In the genomic region with DNA sequence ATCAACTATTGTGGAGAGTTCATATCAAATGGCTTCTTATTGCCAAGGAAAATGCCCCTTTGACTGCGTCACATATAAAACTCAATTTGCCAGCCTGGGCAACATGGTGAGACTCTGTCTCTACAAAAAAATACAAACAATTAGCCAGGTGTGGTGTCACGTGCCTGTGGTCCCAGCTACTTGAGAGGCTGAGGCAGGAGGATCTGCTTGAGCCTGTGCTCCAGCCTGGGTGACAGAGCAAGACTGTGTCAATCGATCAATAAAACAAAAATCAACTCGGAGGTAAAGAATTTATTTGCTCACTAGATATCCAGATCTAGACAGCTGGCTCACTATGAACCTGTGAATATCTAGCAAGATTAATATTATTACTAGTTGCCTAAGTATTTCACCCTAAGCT, we compare ENCODE assay signal across 15 cellular contexts. TPM values are rescaled to one million over a fixed set of nuclear protein-coding genes. Genes with fewer than 3 reads are reported as not detected.
A peak's percentile ranks its signal among the peaks of the same experiment; 100 is the strongest.
DNase-seq lines count a peak whose midpoint lies in the region; ATAC-seq and TF ChIP-seq lines count a peak whose summit lies in the region.
"Had no signal": no experiment of that assay in that cellular context is flagged by ENCODE, and none has a peak within 500 bp of the region (broad histone marks: within the 10 kb centered on the region; RNA-seq: fewer than 3 reads in every experiment).

No MANE protein-coding gene starts in this region.

- H3K36me3 Mint-ChIP-seq in activated CD4-positive, alpha-beta T cell treated with anti-CD3 and anti-CD28 coated beads for 36 hours (ENCODE audit: low read depth) = peaks cover 16% of the 10 kb centered on the region
- peaks cover 23% of the 10 kb centered on the region for H3K36me3 Mint-ChIP-seq in effector memory CD8-positive, alpha-beta T cell (ENCODE audit: insufficient read depth)
- no peaks in the 10 kb centered on the region for H3K36me3 Mint-ChIP-seq in osteocyte (ENCODE audit: unreplicated experiment)

- H2AFZ ChIP-seq in osteoblast (ENCODE audit: low read length) = no peak overlapping the region
- no peak overlapping the region for H2AFZ ChIP-seq in GM23248

- H3K27ac ChIP-seq in Panc1 (ENCODE audit: low read length) (peak overlapping the region; percentile 83; the same call in 1 of the 2 replicates), osteoblast (ENCODE audit: low read depth, low read length) (no peak overlapping the region), GM23248 (no peak overlapping the region)
- H3K27ac ChIP-seq: SJSA1, skin epidermis had no signal

- H3K4me1 Mint-ChIP-seq in activated CD4-positive, alpha-beta T cell treated with anti-CD3 and anti-CD28 coated beads for 36 hours = peaks cover 14% of the 10 kb centered on the region
- H3K4me1 Mint-ChIP-seq in effector memory CD8-positive, alpha-beta T cell (ENCODE audit: low read depth in 2 of 2) = peaks cover 16 to 29% of the 10 kb centered on the region in 2 donors
- H3K4me1 Mint-ChIP-seq in osteocyte (ENCODE audit: unreplicated experiment) = peaks cover 21% of the 10 kb centered on the region

- TF ChIP-seq CTCF in Panc1 (IDR thresholded peaks at IDR 0.05) = no peak
- TF ChIP-seq CTCF in osteocyte (IDR thresholded peaks at IDR 0.05) = no peak
- TF ChIP-seq CTCF in osteoblast (IDR thresholded peaks at IDR 0.05; ENCODE audit: extremely low read depth, low read depth, low read length) = no peak

- no peaks in the 10 kb centered on the region for H3K27me3 Mint-ChIP-seq in activated CD4-positive, alpha-beta T cell treated with anti-CD3 and anti-CD28 coated beads for 36 hours
- H3K27me3 Mint-ChIP-seq in effector memory CD8-positive, alpha-beta T cell = no peaks in the 10 kb centered on the region
- peaks cover 4% of the 10 kb centered on the region for H3K27me3 Mint-ChIP-seq in osteocyte (ENCODE audit: unreplicated experiment)

- DNase-seq in activated CD4-positive, alpha-beta T cell treated with anti-CD3 and anti-CD28 coated beads for 36 hours = no peak
- no peak for DNase-seq in activated CD4-positive, alpha-beta T cell treated with anti-CD3 and anti-CD28 coated beads for 48 hours
- DNase-seq in Panc1 (ENCODE audit: low read depth, low spot score) = no peak
- DNase-seq in effector memory CD8-positive, alpha-beta T cell = no peak
- no peak for DNase-seq in osteocyte (ENCODE audit: extremely low spot score, unreplicated experiment)
- no peak for DNase-seq in osteoblast (ENCODE audit: insufficient read length, low spot score, missing footprints)
- DNase-seq in GM23248 = no peak
- no peak for DNase-seq in effector CD4-positive, alpha-beta T cell
- DNase-seq: anterior cingulate cortex, GDM1, midbrain, NCI-H1092 treated with DMSO at 0.1 percent for 48 hours, upper lobe of right lung had no signal

- no peak overlapping the region for H3K27ac Mint-ChIP-seq in activated CD4-positive, alpha-beta T cell treated with anti-CD3 and anti-CD28 coated beads for 36 hours
- no peak overlapping the region for H3K27ac Mint-ChIP-seq in effector memory CD8-positive, alpha-beta T cell
- no peak overlapping the region for H3K27ac Mint-ChIP-seq in osteocyte (ENCODE audit: unreplicated experiment)

- H3K27me3 ChIP-seq in Panc1 (ENCODE audit: control insufficient read depth, insufficient read depth, low read length) (no peaks in the 10 kb centered on the region), osteoblast (ENCODE audit: insufficient read depth, low read length) (peaks cover 4% of the 10 kb centered on the region), GM23248 (replicated peaks; ENCODE audit: insufficient read depth) (no peaks in the 10 kb centered on the region)
- H3K27me3 ChIP-seq: upper lobe of right lung had no signal

- CTCF ChIA-PET in activated CD4-positive, alpha-beta T cell treated with anti-CD3 and anti-CD28 coated beads for 36 hours (lab: Charles Lee) = interaction anchor here (0.8 kb wide), 1 partner anchor 10 kb away, joined by 3 read pairs; no protein-coding TSS in a partner anchor
- CTCF ChIA-PET in Panc1 (lab: Charles Lee) = no interaction called here

- intact Hi-C loops in activated CD4-positive, alpha-beta T cell treated with anti-CD3 and anti-CD28 coated beads for 36 hours (cut with DNase I, micrococcal nuclease) = loop anchor here (5.0 to 10.0 kb wide), 7 partner anchors 74 to 1454 kb away; a partner anchor contains a TSS
- intact Hi-C loops in Panc1 (cut with micrococcal nuclease; ENCODE audit: unreplicated experiment) = loop anchor here (10.0 kb wide), 1 partner anchor 186 kb away; no protein-coding TSS in a partner anchor

- no peak overlapping the region for H3K4me2 ChIP-seq in osteoblast (ENCODE audit: insufficient read depth, low read length)
- no peak overlapping the region for H3K4me2 ChIP-seq in GM23248 (ENCODE audit: unreplicated experiment)

- no peaks in the 10 kb centered on the region for H4K20me1 ChIP-seq in osteoblast (ENCODE audit: insufficient read depth, low read length)
- H4K20me1 ChIP-seq in GM23248 (ENCODE audit: insufficient read depth) = no peaks in the 10 kb centered on the region

- BruUV-seq in Panc1 (replicated peaks; lab: Mats Ljungman, UMichigan) = no TSS peak

- H3K9me2 ChIP-seq in GM23248 (ENCODE audit: insufficient read depth) = no peaks in the 10 kb centered on the region

- H3K4me3 ChIP-seq in Panc1 (ENCODE audit: low read depth in 2 of 2, low read length in 2 of 2) (peak overlapping the region; percentile 68), osteoblast (ENCODE audit: insufficient read depth, low read length) (no peak overlapping the region), GM23248 (no peak overlapping the region)
- H3K4me3 ChIP-seq: SJSA1 had no signal

- peaks cover 4% of the 10 kb centered on the region for H3K4me1 ChIP-seq in Panc1 (ENCODE audit: control insufficient read depth, insufficient read depth, low read length)
- H3K4me1 ChIP-seq in osteoblast (ENCODE audit: insufficient read depth, low read length) = peaks cover 18% of the 10 kb centered on the region
- peaks cover 10% of the 10 kb centered on the region; the same call in 1 of the 2 replicates for H3K4me1 ChIP-seq in GM23248 (ENCODE audit: insufficient read depth)

- H3K9me3 ChIP-seq in Panc1 (ENCODE audit: control insufficient read depth, insufficient read depth, low read depth, low read length) (no peaks in the 10 kb centered on the region), osteoblast (ENCODE audit: low read depth, low read length) (no peaks in the 10 kb centered on the region), GM23248 (ENCODE audit: low read depth) (no peaks in the 10 kb centered on the region)
- H3K9me3 ChIP-seq: SJSA1, upper lobe of right lung had no signal

- POLR2A ChIA-PET in activated CD4-positive, alpha-beta T cell treated with anti-CD3 and anti-CD28 coated beads for 36 hours (lab: Charles Lee) = interaction anchor here (0.6 kb wide), 2 partner anchors 10 to 335 kb away, joined by 3 read pairs; no protein-coding TSS in a partner anchor
- POLR2A ChIA-PET in Panc1 (lab: Charles Lee) = interaction anchor here (0.6 kb wide), 1 partner anchor 8 kb away, joined by 4 read pairs; no protein-coding TSS in a partner anchor

- no peak for ATAC-seq in activated CD4-positive, alpha-beta T cell treated with anti-CD3 and anti-CD28 coated beads for 36 hours
- ATAC-seq in Panc1 = no peak
- no peak for ATAC-seq in effector memory CD8-positive, alpha-beta T cell (replicated peaks)
- ATAC-seq: upper lobe of right lung had no signal

- in situ Hi-C loops in Panc1 (cut with HindIII; ENCODE audit: low pct_unique_long_range_greater_than_20kb, low sequenced_read_pairs) = no loop called here
- in situ Hi-C loops in GM23248 (cut with MboI) = no loop called here

- peak overlapping the region; percentile 88 for H3K4me3 Mint-ChIP-seq in activated CD4-positive, alpha-beta T cell treated with anti-CD3 and anti-CD28 coated beads for 36 hours
- peak overlapping the region; percentile 85 to 93 for H3K4me3 Mint-ChIP-seq in effector memory CD8-positive, alpha-beta T cell
- peak overlapping the region; percentile 40 for H3K4me3 Mint-ChIP-seq in osteocyte (ENCODE audit: unreplicated experiment)

- peaks cover 18% of the 10 kb centered on the region for H3K79me2 ChIP-seq in osteoblast (ENCODE audit: insufficient read depth, low read length)
- peaks cover 17% of the 10 kb centered on the region for H3K79me2 ChIP-seq in GM23248 (ENCODE audit: insufficient read depth)

- 91 to 92% methylated on average over 4 of the region's 4 CpGs for WGBS in GM23248 (ENCODE audit: low coverage in 1 of 2, low lambda C conversion rate in 2 of 2, missing lambda C conversion rate in 2 of 2), 2 experiments

- peaks cover 13% of the 10 kb centered on the region; the same call in 1 of the 2 replicates for H3F3A ChIP-seq in GM23248 (ENCODE audit: insufficient read depth)

- H3K36me3 ChIP-seq in Panc1 (ENCODE audit: control insufficient read depth, insufficient read depth, low read length) (no peaks in the 10 kb centered on the region), osteoblast (ENCODE audit: insufficient read depth, low read length) (no peaks in the 10 kb centered on the region), GM23248 (ENCODE audit: low read depth) (no peaks in the 10 kb centered on the region)
- H3K36me3 ChIP-seq: upper lobe of right lung had no signal

- H3K9me3 Mint-ChIP-seq in activated CD4-positive, alpha-beta T cell treated with anti-CD3 and anti-CD28 coated beads for 36 hours (ENCODE audit: low read depth) = no peaks in the 10 kb centered on the region
- H3K9me3 Mint-ChIP-seq in effector memory CD8-positive, alpha-beta T cell = no peaks in the 10 kb centered on the region
- no peaks in the 10 kb centered on the region for H3K9me3 Mint-ChIP-seq in osteocyte (ENCODE audit: unreplicated experiment)

- H3K9ac ChIP-seq in GM23248 = no peak overlapping the region

RNA-seq across cellular contexts. Expression of a gene that starts 1.7 kb away (rescaled TPM):
- total RNA-seq in activated CD4-positive, alpha-beta T cell treated with anti-CD3 and anti-CD28 coated beads for 36 hours = 10 to 100 TPM; 26.1 to 40.1 TPM
- 18.2 TPM for total RNA-seq in Panc1 (2021; ENCODE audit: unreplicated experiment)
- 10.8 TPM for polyA plus RNA-seq in Panc1 (2012; ENCODE audit: insufficient read length)
- 10.3 and 11.2 TPM in 2 replicates for total RNA-seq in osteocyte
- total RNA-seq in osteoblast = 7.4 and 10.1 TPM in 2 replicates
- total RNA-seq in GM23248 (2014; rRNA removed; shearing (Covaris generic)) = 1.7 and 3.0 TPM in 2 replicates
- 0.81 and 1.1 TPM in 2 replicates for polyA plus RNA-seq in GM23248 (2016; fragmentation: Nextera tagmentation; extraction: Ambion mirVana)

Comparison
In these comparisons a context has a peak if more than half of its experiments do, and no peak if none do; other contexts are left out.
1. H3K4me3 ChIP-seq: peak in Panc1 (2 of 2); none in osteoblast (single experiment) and GM23248 (single experiment).
2. Peak in every context shown above with its lines, with median percentiles within 50 percentile points of each other: H3K4me3 Mint-ChIP-seq.